16 cellular contexts compared by ENCODE assay signal in genomic region chr2:231348173-231348572, GRCh38. TPM values are rescaled to one million over a fixed set of nuclear protein-coding genes. Genes with fewer than 3 reads are reported as not detected.
A peak's percentile ranks its signal among the peaks of the same experiment; 100 is the strongest.
DNase-seq lines count a peak whose midpoint lies in the region; ATAC-seq and TF ChIP-seq lines count a peak whose summit lies in the region.
"Had no signal": no experiment of that assay in that cellular context is flagged by ENCODE, and none has a peak within 500 bp of the region (broad histone marks: within the 10 kb centered on the region; RNA-seq: fewer than 3 reads in every experiment).

No MANE protein-coding gene starts in this region.

- TF ChIP-seq CTCF in PC-9 (conservative IDR thresholded peaks at IDR 0.05) (no peak), epithelial cell of esophagus (IDR thresholded peaks at IDR 0.05; ENCODE audit: insufficient read depth, low read depth, low read length, missing control alignments) (no peak), lung (IDR thresholded peaks at IDR 0.05; ENCODE audit: control extremely low read depth, extremely low read depth) (no peak)

- H3K9me2 ChIP-seq in PC-9 (ENCODE audit: insufficient read depth): no peaks in the 10 kb centered on the region

- H3K9me3 ChIP-seq in PC-9 (ENCODE audit: insufficient read depth, low read depth) (no peaks in the 10 kb centered on the region), lung (ENCODE audit: control insufficient read depth in 2 of 2, insufficient read depth in 1 of 2, low read length in 1 of 2) (no peaks in the 10 kb centered on the region)
- H3K9me3 ChIP-seq: left ventricle myocardium inferior had no signal

- 29 to 45% methylated on average over 2 of the region's 2 CpGs for WGBS in lung, 2 donors

- H2AFZ ChIP-seq in PC-9: no peak overlapping the region

- H3K4me3 ChIP-seq in PC-9 (no peak overlapping the region), epithelial cell of esophagus (ENCODE audit: low read length) (no peak overlapping the region), lung (no peak overlapping the region)
- H3K4me3 ChIP-seq: left ventricle myocardium inferior had no signal

- H4K20me1 ChIP-seq in PC-9 (ENCODE audit: insufficient read depth): no peaks in the 10 kb centered on the region

- peak; percentile 58 for ATAC-seq in lung (ENCODE audit: insufficient read depth, low FRiP score)
- ATAC-seq in Right ventricle myocardium inferior: no peak
- no peak for ATAC-seq in HG02678 (IDR thresholded peaks at IDR 0.05; ENCODE audit: unreplicated experiment)
- ATAC-seq in GM21367 (IDR thresholded peaks at IDR 0.05; ENCODE audit: unreplicated experiment): no peak
- ATAC-seq: activated CD8-positive, alpha-beta memory T cell treated with anti-CD3 and anti-CD28 coated beads, Interleukin-2, amount 10 ng/mL, durations not matched to agents 7 days and 5 days had no signal

- H3K27ac ChIP-seq in PC-9: peak overlapping the region; percentile 81
- no peak overlapping the region for H3K27ac ChIP-seq in lung (ENCODE audit: low read depth in 1 of 2, low read length in 1 of 2)
- H3K27ac ChIP-seq: left ventricle myocardium inferior had no signal

- intact Hi-C loops in PC-9 (cut with micrococcal nuclease; ENCODE audit: unreplicated experiment) (loop anchor here (5.0 kb wide), 1 partner anchor 49 kb away; the partner anchor contains the start of gene B3GNT7), Right ventricle myocardium inferior (cut with DNase I) (no loop called here)

- DNase-seq in CD1c-positive myeloid dendritic cell (ENCODE audit: extremely low spot score) (peak; percentile 10), PC-9 (peak; percentile 62 to 98), epithelial cell of esophagus (ENCODE audit: low read depth) (peak; percentile 46), lung (ENCODE audit: low spot score) (peak; percentile 58), Right ventricle myocardium inferior (ENCODE audit: missing footprints) (no peak), middle frontal gyrus (ENCODE audit: extremely low spot score, low spot score) (no peak)
- DNase-seq: activated B cell treated with CpG ODN at 0.5 μM for 24 hours; activated CD8-positive, alpha-beta memory T cell treated with anti-CD3 and anti-CD28 coated beads, Interleukin-2, amount 10 ng/mL, durations not matched to agents 7 days and 5 days; activated naive CD4-positive, alpha-beta T cell treated with anti-CD3 and anti-CD28 coated beads, Interleukin-2, amount 10 ng/mL, durations not matched to agents 7 days and 5 days; left ventricle myocardium inferior; NCI-H2029; NCI-H748 treated with DMSO at 0.1 percent for 48 hours; right cardiac atrium; T-helper 1 cell had no signal

- H3K4me1 ChIP-seq in PC-9 (replicated peaks; ENCODE audit: insufficient read depth) (peaks cover 38% of the 10 kb centered on the region), lung (ENCODE audit: control insufficient read depth in 2 of 2, insufficient read depth in 2 of 2, low read length in 2 of 2) (peaks cover 0 to 1% of the 10 kb centered on the region in 2 donors)

- H3K27me3 ChIP-seq in PC-9 (ENCODE audit: insufficient read depth, low read depth): no peaks in the 10 kb centered on the region
- H3K27me3 ChIP-seq in lung (ENCODE audit: control insufficient read depth, insufficient read depth): no peaks in the 10 kb centered on the region

- POLR2A ChIA-PET in PC-9 (lab: Charles Lee; ENCODE audit: unreplicated experiment): no interaction called here

- H3K4me2 ChIP-seq in PC-9: peak overlapping the region; percentile 41

- no peaks in the 10 kb centered on the region for H3K79me2 ChIP-seq in PC-9 (ENCODE audit: low read depth)

- H3K36me3 ChIP-seq in PC-9 (ENCODE audit: low read depth): no peaks in the 10 kb centered on the region
- peaks cover 0 to 2% of the 10 kb centered on the region in 2 donors for H3K36me3 ChIP-seq in lung (ENCODE audit: control insufficient read depth in 2 of 2, insufficient read depth in 2 of 2, low read length in 2 of 2)
- H3K36me3 ChIP-seq: left ventricle myocardium inferior had no signal

- H3F3A ChIP-seq in PC-9 (ENCODE audit: insufficient read depth, low read depth): peaks cover 28% of the 10 kb centered on the region

- CTCF ChIA-PET in PC-9 (lab: Charles Lee): no interaction called here

- no TSS peak for BruUV-seq in PC-9 (replicated peaks; lab: Mats Ljungman, UMichigan)

RNA-seq across cellular contexts. Expression of gene B3GNT7, which starts 47.3 kb away (rescaled TPM):
- total RNA-seq in PC-9 (2021) (14.0 and 25.8 TPM in 2 replicates), lung (10 to 100 TPM; 32.9 to 73.7 TPM), Right ventricle myocardium inferior (9.1 TPM)
- 10 to 100 TPM; 18.9 to 22.2 TPM for polyA plus RNA-seq in lung

Comparison
In these comparisons a context has a peak if more than half of its experiments do, and no peak if none do; other contexts are left out.
1. DNase-seq: peak in CD1c-positive myeloid dendritic cell (single experiment), PC-9 (2 of 2), epithelial cell of esophagus (single experiment) and lung (single experiment); none in Right ventricle myocardium inferior (single experiment) and middle frontal gyrus (single experiment).